Comparison of ENCODE assay signal across 23 cellular contexts in genomic region chr10:44016101-44016500, GRCh38.
"Had no signal": no experiment of that assay in that cellular context is flagged by ENCODE, and none has a peak within 500 bp of the region (broad histone marks: within the 10 kb centered on the region; RNA-seq: fewer than 3 reads in every experiment).

No MANE protein-coding gene starts in this region.

- DNase-seq: activated CD4-positive, alpha-beta T cell treated with anti-CD3 and anti-CD28 coated beads, Interleukin-2, amount 50 U/mL, for 1 hour; activated CD4-positive, CD25-positive, alpha-beta regulatory T cell treated with anti-CD3 and anti-CD28 coated beads, Interleukin-2, amount 50 U/mL, for 72 hours; activated CD8-positive, alpha-beta T cell treated with anti-CD3 and anti-CD28 coated beads for 36 hours; activated gamma-delta T cell treated with Interleukin-2 at 50 U/mL for 16 hours; activated naive CD8-positive, alpha-beta T cell treated with anti-CD3 and anti-CD28 coated beads, Interleukin-2, amount 50 U/mL, for 24 hours; activated T-cell treated with anti-CD3 and anti-CD28 coated beads, Interleukin-2, amount 50 U/mL, for 4 hours; caudate nucleus; kidney glomerular epithelial cell; left lung; naive B cell; nephron progenitor cell; ovary; sigmoid colon; small intestine; stimulated activated CD4-positive, alpha-beta T cell treated with anti-CD3 and anti-CD28 coated beads, Interleukin-4, amount 100 ng/mL, for 24 hours; stimulated activated CD8-positive, alpha-beta memory T cell treated with anti-CD3 and anti-CD28 coated beads, Interleukin-4, amount 100 ng/mL, for 48 hours; stomach; T-helper 2 cell; transverse colon had no signal

- FAIRE-seq: endothelial cell of umbilical vein, small intestine had no signal

- ATAC-seq: activated CD8-positive, alpha-beta T cell treated with anti-CD3 and anti-CD28 coated beads for 36 hours; activated naive CD8-positive, alpha-beta T cell treated with anti-CD3 and anti-CD28 coated beads, Interleukin-2, amount 50 U/mL, for 24 hours; activated T-cell treated with anti-CD3 and anti-CD28 coated beads, Interleukin-2, amount 50 U/mL, for 4 hours; activated T-helper 17 cell treated with anti-CD3 and anti-CD28 coated beads, Interleukin-2, amount 50 U/mL, for 72 hours; gastroesophageal sphincter; stimulated activated memory B cell treated with anti-CD40 and anti-IgM and Interleukin-4, amounts not matched to agents 10 μg/mL and 1 μg/mL and 100 μg/mL, for 72 hours had no signal

- H3K4me3 ChIP-seq: gastroesophageal sphincter, left lung, ovary, sigmoid colon, stomach, transverse colon had no signal

- H3K27me3 ChIP-seq: gastroesophageal sphincter, left lung, ovary, sigmoid colon, stomach, transverse colon had no signal

- H3K9me3 ChIP-seq: gastroesophageal sphincter, left lung, ovary, sigmoid colon, stomach, transverse colon had no signal

- H3K36me3 ChIP-seq: gastroesophageal sphincter, left lung, ovary, sigmoid colon, stomach, transverse colon had no signal
